Comparison of ENCODE assay signal across 7 cellular contexts in the genomic region with DNA sequence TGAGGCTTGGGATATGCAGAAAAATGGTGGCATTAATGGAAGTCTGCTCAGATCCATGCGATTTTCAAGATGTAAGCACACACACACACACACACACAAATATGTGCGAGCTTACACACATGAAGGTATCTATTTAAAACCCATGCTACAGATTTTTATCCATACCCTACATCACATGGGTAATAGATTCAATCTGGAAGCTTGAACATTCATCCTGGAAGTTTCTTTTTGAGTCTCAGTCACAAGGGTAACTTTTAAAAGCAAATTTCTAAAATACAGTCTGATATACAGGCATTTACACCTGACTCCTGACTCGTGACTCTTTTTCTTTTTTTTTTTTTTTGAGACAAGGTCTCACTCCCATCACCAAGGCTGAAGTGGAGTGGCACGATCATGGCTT.
DNase-seq lines count a peak whose midpoint lies in the region; ATAC-seq and TF ChIP-seq lines count a peak whose summit lies in the region.
"Not testable (repeated sequence)": the region's sequence is repeated elsewhere in the genome, so short reads cannot be mapped to it uniquely, and the experiment has no call there.

No MANE protein-coding gene starts in this region.

- H3K4me1 ChIP-seq in IMR-90 (ENCODE audit: control insufficient read depth, insufficient read depth, low read length): peaks cover 24% of the 10 kb centered on the region
- peaks cover 73% of the 10 kb centered on the region for H3K4me1 ChIP-seq in OCI-LY3 (ENCODE audit: low read length)

- not testable (repeated sequence) for TF ChIP-seq POLR2A in IMR-90 (IDR thresholded peaks at IDR 0.05; ENCODE audit: low read depth, low read length)

- H3K18ac ChIP-seq in IMR-90 (ENCODE audit: low read depth, low read length): peak overlapping the region; percentile 39; the same call in 1 of the 2 replicates

- not testable (repeated sequence) for H3K9me3 Mint-ChIP-seq in activated CD4-positive, alpha-beta T cell treated with anti-CD3 and anti-CD28 coated beads for 36 hours (ENCODE audit: low read depth); activated T-cell treated with anti-CD3 and anti-CD28 coated beads, Interleukin-2, amount 50 U/mL, for 4 hours; activated T-helper 17 cell treated with anti-CD3 and anti-CD28 coated beads, Interleukin-2, amount 50 U/mL, for 72 hours; glutamatergic neuron (ENCODE audit: unreplicated experiment); stimulated activated effector memory CD8-positive, alpha-beta T cell treated with anti-CD3 and anti-CD28 coated beads, Interleukin-12 subunit alpha, Interleukin-12 subunit beta, amount 100 ng/mL, for 72 hours

- H3K79me1 ChIP-seq in IMR-90 (ENCODE audit: low read depth in 1 of 2, low read length in 2 of 2): not testable (repeated sequence)

- not testable (repeated sequence) for H3K79me2 ChIP-seq in OCI-LY3 (ENCODE audit: low read length)

- not testable (repeated sequence) for H2AFZ ChIP-seq in IMR-90 (replicated peaks; ENCODE audit: low read length, poor library complexity); OCI-LY3 (ENCODE audit: low read depth, low read length)

- not testable (repeated sequence) for H3K36me3 ChIP-seq in IMR-90 (ENCODE audit: control insufficient read depth, insufficient read depth, low read length); OCI-LY3 (replicated peaks; ENCODE audit: low read depth, low read length)

- H2BK20ac ChIP-seq in IMR-90 (ENCODE audit: low read depth, low read length): not testable (repeated sequence)

- not testable (repeated sequence) for BruUV-seq in IMR-90 (replicated peaks; lab: Mats Ljungman, UMichigan)

- not testable (repeated sequence) for H3K36me3 Mint-ChIP-seq in activated CD4-positive, alpha-beta T cell treated with anti-CD3 and anti-CD28 coated beads for 36 hours (ENCODE audit: low read depth); activated T-cell treated with anti-CD3 and anti-CD28 coated beads, Interleukin-2, amount 50 U/mL, for 4 hours (ENCODE audit: insufficient read depth); activated T-helper 17 cell treated with anti-CD3 and anti-CD28 coated beads, Interleukin-2, amount 50 U/mL, for 72 hours (ENCODE audit: low read depth); glutamatergic neuron (ENCODE audit: unreplicated experiment); stimulated activated effector memory CD8-positive, alpha-beta T cell treated with anti-CD3 and anti-CD28 coated beads, Interleukin-12 subunit alpha, Interleukin-12 subunit beta, amount 100 ng/mL, for 72 hours

- H4K5ac ChIP-seq in IMR-90 (ENCODE audit: low read depth, low read length): not testable (repeated sequence)

- H4K20me1 ChIP-seq in IMR-90 (ENCODE audit: insufficient read depth, low read length); OCI-LY3 (ENCODE audit: insufficient read depth, low read length): not testable (repeated sequence)

- H2AK9ac ChIP-seq in IMR-90 (replicated peaks; ENCODE audit: low read depth, low read length, poor library complexity): not testable (repeated sequence)

- H2BK5ac ChIP-seq in IMR-90 (ENCODE audit: low read depth, low read length, poor library complexity, severe bottlenecking): not testable (repeated sequence)

- peak overlapping the region in 1 of 2 experiments; percentile 47; a peak in 1 of 4 replicates for H4K8ac ChIP-seq in IMR-90 (ENCODE audit: low read depth in 2 of 2, low read length in 2 of 2)

- dilution Hi-C loops in IMR-90 (cut with HindIII; ENCODE audit: low sequenced_read_pairs, unreplicated experiment): not testable (repeated sequence)

- not testable (repeated sequence) for H3K27ac ChIP-seq in IMR-90 (ENCODE audit: insufficient read depth, low read length)
- H3K27ac ChIP-seq in OCI-LY3 (ENCODE audit: low read length): peak overlapping the region; percentile 92

- peak overlapping the region; percentile 24; the same call in 1 of the 2 replicates for H3K4ac ChIP-seq in IMR-90 (ENCODE audit: low read depth, low read length)

- not testable (repeated sequence) for H4K91ac ChIP-seq in IMR-90 (ENCODE audit: insufficient read depth, low read depth, low read length)

- H3K4me3 Mint-ChIP-seq in activated CD4-positive, alpha-beta T cell treated with anti-CD3 and anti-CD28 coated beads for 36 hours; activated T-cell treated with anti-CD3 and anti-CD28 coated beads, Interleukin-2, amount 50 U/mL, for 4 hours; activated T-helper 17 cell treated with anti-CD3 and anti-CD28 coated beads, Interleukin-2, amount 50 U/mL, for 72 hours; glutamatergic neuron (ENCODE audit: unreplicated experiment); stimulated activated effector memory CD8-positive, alpha-beta T cell treated with anti-CD3 and anti-CD28 coated beads, Interleukin-12 subunit alpha, Interleukin-12 subunit beta, amount 100 ng/mL, for 72 hours: not testable (repeated sequence)

- no CpG with 5 or more reads among the region's 4 CpGs for WGBS in IMR-90 (ENCODE audit: extremely low coverage in 2 of 2, insufficient read length in 1 of 2), 2 experiments

- not testable (repeated sequence) for H3K27ac Mint-ChIP-seq in activated CD4-positive, alpha-beta T cell treated with anti-CD3 and anti-CD28 coated beads for 36 hours; activated T-helper 17 cell treated with anti-CD3 and anti-CD28 coated beads, Interleukin-2, amount 50 U/mL, for 72 hours; stimulated activated effector memory CD8-positive, alpha-beta T cell treated with anti-CD3 and anti-CD28 coated beads, Interleukin-12 subunit alpha, Interleukin-12 subunit beta, amount 100 ng/mL, for 72 hours
- peak overlapping the region; percentile 55 for H3K27ac Mint-ChIP-seq in glutamatergic neuron (ENCODE audit: unreplicated experiment)

- not testable (repeated sequence) for H3K23ac ChIP-seq in IMR-90 (ENCODE audit: low read depth, low read length)

- H3K4me3 ChIP-seq in IMR-90 (ENCODE audit: insufficient read depth, low read depth, low read length): not testable (repeated sequence)
- peak overlapping the region; percentile 23; the same call in 1 of the 2 replicates for H3K4me3 ChIP-seq in OCI-LY3 (ENCODE audit: low read length)

- H3K9me3 ChIP-seq in IMR-90 (ENCODE audit: control insufficient read depth, insufficient read depth, low read length); OCI-LY3 (ENCODE audit: insufficient read depth, low read length): not testable (repeated sequence)

- not testable (repeated sequence) for H3K9me1 ChIP-seq in IMR-90 (ENCODE audit: insufficient read depth, low read length)

- in situ Hi-C loops in IMR-90 (cut with MboI; ENCODE audit: low sequenced_read_pairs): not testable (repeated sequence)

- intact Hi-C loops in IMR-90 (cut with micrococcal nuclease); activated CD4-positive, alpha-beta T cell treated with anti-CD3 and anti-CD28 coated beads for 36 hours (cut with DNase I, micrococcal nuclease): not testable (repeated sequence)

- not testable (repeated sequence) for H3K27me3 ChIP-seq in IMR-90 (ENCODE audit: control insufficient read depth, insufficient read depth, low read length); OCI-LY3 (ENCODE audit: low read depth, low read length)

- peak overlapping the region; percentile 53; the same call in 1 of the 3 replicates for H2BK15ac ChIP-seq in IMR-90 (ENCODE audit: low read depth, low read length)

- not testable (repeated sequence) for TF ChIP-seq CTCF in IMR-90 (conservative IDR thresholded peaks at IDR 0.05; ENCODE audit: low read depth, low read length); OCI-LY3 (IDR thresholded peaks at IDR 0.05; ENCODE audit: low read depth, low read length); glutamatergic neuron (IDR thresholded peaks at IDR 0.05; ENCODE audit: partially characterized antibody, unreplicated experiment)

- CTCF ChIA-PET in IMR-90 (lab: Yijun Ruan, JAX); activated CD4-positive, alpha-beta T cell treated with anti-CD3 and anti-CD28 coated beads for 36 hours (lab: Charles Lee): not testable (repeated sequence)

- H3K9ac ChIP-seq in IMR-90 (ENCODE audit: low read depth, low read length): not testable (repeated sequence)
- peak overlapping the region; percentile 74 for H3K9ac ChIP-seq in OCI-LY3 (ENCODE audit: low read length)

- H3K27me3 Mint-ChIP-seq in activated CD4-positive, alpha-beta T cell treated with anti-CD3 and anti-CD28 coated beads for 36 hours: peaks cover 23% of the 10 kb centered on the region
- H3K27me3 Mint-ChIP-seq in activated T-cell treated with anti-CD3 and anti-CD28 coated beads, Interleukin-2, amount 50 U/mL, for 4 hours (ENCODE audit: low read depth); glutamatergic neuron (ENCODE audit: unreplicated experiment): not testable (repeated sequence)
- peaks cover 11% of the 10 kb centered on the region for H3K27me3 Mint-ChIP-seq in activated T-helper 17 cell treated with anti-CD3 and anti-CD28 coated beads, Interleukin-2, amount 50 U/mL, for 72 hours

- not testable (repeated sequence) for H3K56ac ChIP-seq in IMR-90 (ENCODE audit: extremely low read depth, insufficient read depth, low read length)

- ATAC-seq in IMR-90 (ENCODE audit: low read depth): not testable (repeated sequence)
- ATAC-seq in activated CD4-positive, alpha-beta T cell treated with anti-CD3 and anti-CD28 coated beads for 36 hours: peak; percentile 54
- ATAC-seq in activated T-cell treated with anti-CD3 and anti-CD28 coated beads, Interleukin-2, amount 50 U/mL, for 4 hours: peak; percentile 25 to 39
- ATAC-seq in activated T-helper 17 cell treated with anti-CD3 and anti-CD28 coated beads, Interleukin-2, amount 50 U/mL, for 72 hours (replicated peaks): peak; percentile 49
- peak; percentile 57 for ATAC-seq in stimulated activated effector memory CD8-positive, alpha-beta T cell treated with anti-CD3 and anti-CD28 coated beads, Interleukin-12 subunit alpha, Interleukin-12 subunit beta, amount 100 ng/mL, for 72 hours

- peak overlapping the region; percentile 44; the same call in 1 of the 2 replicates for H2BK120ac ChIP-seq in IMR-90 (ENCODE audit: low read depth, low read length)

- not testable (repeated sequence) for H2AK5ac ChIP-seq in IMR-90 (ENCODE audit: low read depth, low read length)

- peak overlapping the region; percentile 58; the same call in 1 of the 2 replicates for H3K14ac ChIP-seq in IMR-90 (replicated peaks; ENCODE audit: low read depth, low read length)

- not testable (repeated sequence) for TF ChIP-seq RAD21 in IMR-90 (IDR thresholded peaks at IDR 0.05; ENCODE audit: low read length)

- POLR2A ChIA-PET in IMR-90 (lab: Charles Lee; ENCODE audit: unreplicated experiment); activated CD4-positive, alpha-beta T cell treated with anti-CD3 and anti-CD28 coated beads for 36 hours (lab: Charles Lee): not testable (repeated sequence)

- H3K4me1 Mint-ChIP-seq in activated CD4-positive, alpha-beta T cell treated with anti-CD3 and anti-CD28 coated beads for 36 hours; activated T-cell treated with anti-CD3 and anti-CD28 coated beads, Interleukin-2, amount 50 U/mL, for 4 hours (ENCODE audit: low read depth); activated T-helper 17 cell treated with anti-CD3 and anti-CD28 coated beads, Interleukin-2, amount 50 U/mL, for 72 hours: not testable (repeated sequence)
- H3K4me1 Mint-ChIP-seq in glutamatergic neuron (ENCODE audit: low read depth, unreplicated experiment): peaks cover 32% of the 10 kb centered on the region
- peaks cover 15% of the 10 kb centered on the region for H3K4me1 Mint-ChIP-seq in stimulated activated effector memory CD8-positive, alpha-beta T cell treated with anti-CD3 and anti-CD28 coated beads, Interleukin-12 subunit alpha, Interleukin-12 subunit beta, amount 100 ng/mL, for 72 hours

- not testable (repeated sequence) for DNase-seq in IMR-90; activated CD4-positive, alpha-beta T cell treated with anti-CD3 and anti-CD28 coated beads for 36 hours; activated T-cell treated with anti-CD3 and anti-CD28 coated beads, Interleukin-2, amount 50 U/mL, for 4 hours; glutamatergic neuron; stimulated activated effector memory CD8-positive, alpha-beta T cell treated with anti-CD3 and anti-CD28 coated beads, Interleukin-12 subunit alpha, Interleukin-12 subunit beta, amount 100 ng/mL, for 72 hours (ENCODE audit: low spot score in 2 of 2)

- H3K4me2 ChIP-seq in IMR-90 (ENCODE audit: low read depth, low read length): not testable (repeated sequence)
- H3K4me2 ChIP-seq in OCI-LY3 (ENCODE audit: low read length): peak overlapping the region; percentile 94
